ENCODE assay signal across 14 cellular contexts in genomic region chr21:42860345-42860744, GRCh38. TPM values are rescaled to one million over a fixed set of nuclear protein-coding genes. Genes with fewer than 3 reads are reported as not detected.
DNase-seq lines count a peak whose midpoint lies in the region; ATAC-seq and TF ChIP-seq lines count a peak whose summit lies in the region.
"Had no signal": no experiment of that assay in that cellular context is flagged by ENCODE, and none has a peak within 500 bp of the region (broad histone marks: within the 10 kb centered on the region; RNA-seq: fewer than 3 reads in every experiment).

No MANE protein-coding gene starts in this region.

- H3K4me1 Mint-ChIP-seq in GM23338 (peaks cover 10% of the 10 kb centered on the region; the same call in 2 of the 3 replicates), glutamatergic neuron (ENCODE audit: low read depth, unreplicated experiment) (peaks cover 31% of the 10 kb centered on the region)
- H3K4me1 Mint-ChIP-seq in stimulated activated naive B cell treated with anti-CD40 and anti-IgM and Interleukin-4, amounts not matched to agents 10 μg/mL and 1 μg/mL and 100 μg/mL, for 72 hours, result peaks cover 15 to 32% of the 10 kb centered on the region in 2 donors
- H3K4me1 Mint-ChIP-seq: CD14-positive monocyte had no signal

- H3K9ac ChIP-seq in NT2/D1 (ENCODE audit: insufficient read length, low read depth), result peak overlapping the region; percentile 23

- H3K4me3 Mint-ChIP-seq in GM23338 (no peak overlapping the region), glutamatergic neuron (ENCODE audit: unreplicated experiment) (no peak overlapping the region)
- no peak overlapping the region for H3K4me3 Mint-ChIP-seq in stimulated activated naive B cell treated with anti-CD40 and anti-IgM and Interleukin-4, amounts not matched to agents 10 μg/mL and 1 μg/mL and 100 μg/mL, for 72 hours
- H3K4me3 Mint-ChIP-seq: CD14-positive monocyte; CD8-positive, alpha-beta T cell had no signal

- H3K36me3 Mint-ChIP-seq in GM23338 (ENCODE audit: low read depth) (peaks cover 79% of the 10 kb centered on the region), glutamatergic neuron (ENCODE audit: unreplicated experiment) (peaks cover 4% of the 10 kb centered on the region)
- peaks cover 53 to 71% of the 10 kb centered on the region in 2 donors for H3K36me3 Mint-ChIP-seq in stimulated activated naive B cell treated with anti-CD40 and anti-IgM and Interleukin-4, amounts not matched to agents 10 μg/mL and 1 μg/mL and 100 μg/mL, for 72 hours

- H3K27ac Mint-ChIP-seq in GM23338 (no peak overlapping the region), glutamatergic neuron (ENCODE audit: unreplicated experiment) (peak overlapping the region; percentile 73)
- H3K27ac Mint-ChIP-seq in stimulated activated naive B cell treated with anti-CD40 and anti-IgM and Interleukin-4, amounts not matched to agents 10 μg/mL and 1 μg/mL and 100 μg/mL, for 72 hours, result peak overlapping the region; percentile 37
- H3K27ac Mint-ChIP-seq: CD8-positive, alpha-beta T cell had no signal

- DNase-seq in GM23338 (ENCODE audit: low spot score) (no peak), NT2/D1 (ENCODE audit: low read depth, low spot score) (no peak), glutamatergic neuron (no peak), NCI-H526 treated with DMSO at 0.1 percent for 48 hours (lab: John Stamatoyannopoulos, UW) (no peak), LoVo (ENCODE audit: low spot score) (no peak)
- no peak for DNase-seq in stimulated activated naive B cell treated with anti-CD40 and anti-IgM and Interleukin-4, amounts not matched to agents 10 μg/mL and 1 μg/mL and 100 μg/mL, for 72 hours
- DNase-seq: BE2C; CD8-positive, alpha-beta T cell; COR-L47; DND-41; GDM1 had no signal

- TF ChIP-seq CTCF in GM23338 (conservative IDR thresholded peaks at IDR 0.05; ENCODE audit: low read depth in 2 of 2), result no peak
- TF ChIP-seq CTCF in glutamatergic neuron (IDR thresholded peaks at IDR 0.05; ENCODE audit: partially characterized antibody, unreplicated experiment), result no peak

- H3K27me3 ChIP-seq in GM23338 (ENCODE audit: insufficient read depth) (no peaks in the 10 kb centered on the region), NT2/D1 (ENCODE audit: insufficient read depth, insufficient read length) (no peaks in the 10 kb centered on the region)
- H3K27me3 ChIP-seq: BE2C had no signal

- H3K79me2 ChIP-seq in GM23338 (replicated peaks; ENCODE audit: insufficient read depth), result peaks cover 76% of the 10 kb centered on the region

- H3K27ac ChIP-seq in GM23338 (ENCODE audit: low read depth), result peak overlapping the region; percentile 45; the same call in 1 of the 2 replicates
- H3K27ac ChIP-seq: A549, HL-60 had no signal

- H4K20me1 ChIP-seq in GM23338 (replicated peaks; ENCODE audit: insufficient read depth), result peaks cover 37% of the 10 kb centered on the region

- no peak overlapping the region for H3K4me2 ChIP-seq in GM23338
- H3K4me2 ChIP-seq: A549 had no signal

- no peak overlapping the region for H3K4me3 ChIP-seq in GM23338
- no peak overlapping the region for H3K4me3 ChIP-seq in NT2/D1 (ENCODE audit: insufficient read length, low read depth)
- H3K4me3 ChIP-seq: A549 had no signal

- H2AFZ ChIP-seq in GM23338, result no peak overlapping the region

- H3K4me1 ChIP-seq in GM23338 (ENCODE audit: insufficient read depth), result no peaks in the 10 kb centered on the region
- peaks cover 20% of the 10 kb centered on the region for H3K4me1 ChIP-seq in NT2/D1 (ENCODE audit: insufficient read depth, insufficient read length)
- H3K4me1 ChIP-seq: A549 had no signal

- peaks cover 64% of the 10 kb centered on the region for H3F3A ChIP-seq in GM23338 (replicated peaks; ENCODE audit: low read depth)

- H3K27me3 Mint-ChIP-seq in GM23338 (ENCODE audit: insufficient read depth, low read depth, poor library complexity), result peaks cover 13% of the 10 kb centered on the region
- H3K27me3 Mint-ChIP-seq in glutamatergic neuron (ENCODE audit: unreplicated experiment), result peaks cover 7% of the 10 kb centered on the region
- H3K27me3 Mint-ChIP-seq in stimulated activated naive B cell treated with anti-CD40 and anti-IgM and Interleukin-4, amounts not matched to agents 10 μg/mL and 1 μg/mL and 100 μg/mL, for 72 hours, result no peaks in the 10 kb centered on the region

- no peaks in the 10 kb centered on the region for H3K9me2 ChIP-seq in GM23338 (ENCODE audit: insufficient read depth)

- no peak for ATAC-seq in GM23338
- ATAC-seq in stimulated activated naive B cell treated with anti-CD40 and anti-IgM and Interleukin-4, amounts not matched to agents 10 μg/mL and 1 μg/mL and 100 μg/mL, for 72 hours (replicated peaks), result no peak
- ATAC-seq: A549; CD8-positive, alpha-beta T cell had no signal

- H3K9me3 Mint-ChIP-seq in GM23338, result no peaks in the 10 kb centered on the region
- peaks cover 6% of the 10 kb centered on the region for H3K9me3 Mint-ChIP-seq in glutamatergic neuron (ENCODE audit: unreplicated experiment)
- no peaks in the 10 kb centered on the region for H3K9me3 Mint-ChIP-seq in stimulated activated naive B cell treated with anti-CD40 and anti-IgM and Interleukin-4, amounts not matched to agents 10 μg/mL and 1 μg/mL and 100 μg/mL, for 72 hours
- H3K9me3 Mint-ChIP-seq: CD14-positive monocyte; CD8-positive, alpha-beta T cell had no signal

- no peaks in the 10 kb centered on the region for H3K9me3 ChIP-seq in NT2/D1 (ENCODE audit: insufficient read depth, low read length)
- H3K9me3 ChIP-seq: A549, BE2C had no signal

- H3K36me3 ChIP-seq in GM23338 (ENCODE audit: insufficient read depth), result peaks cover 47% of the 10 kb centered on the region
- peaks cover 94% of the 10 kb centered on the region for H3K36me3 ChIP-seq in NT2/D1 (ENCODE audit: insufficient read depth, insufficient read length, low read length)

TF ChIP-seq in GM23338, 12 proteins besides CTCF, POLR2A, EP300 and RAD21 (continues in another document):
- TF ChIP-seq CREB1 (CRISPR knock-in tag; IDR thresholded peaks at IDR 0.05; ENCODE audit: low read depth) (no peak), REST (IDR thresholded peaks at IDR 0.05; ENCODE audit: unreplicated experiment) (no peak), POLR2AphosphoS5 (IDR thresholded peaks at IDR 0.05; ENCODE audit: low read depth) (no peak), ZNF331 (CRISPR knock-in tag; IDR thresholded peaks at IDR 0.05; ENCODE audit: low read depth) (no peak), ZNF114 (CRISPR knock-in tag; IDR thresholded peaks at IDR 0.05) (no peak), NANOG (IDR thresholded peaks at IDR 0.05; ENCODE audit: borderline replicate concordance) (no peak), EZH2phosphoT487 (IDR thresholded peaks at IDR 0.05; ENCODE audit: unreplicated experiment) (no peak), ETS1 (IDR thresholded peaks at IDR 0.05) (no peak), EZH2 (IDR thresholded peaks at IDR 0.05; ENCODE audit: low read depth, unreplicated experiment) (no peak), STAT1 (IDR thresholded peaks at IDR 0.05; ENCODE audit: unreplicated experiment) (no peak), JUNB (IDR thresholded peaks at IDR 0.05; ENCODE audit: unreplicated experiment) (no peak)

RNA-seq across cellular contexts. Expression of gene WDR4, which starts 19.0 kb away (rescaled TPM):
- 50.2 TPM in 2 replicates for total RNA-seq in GM23338 (2014; rRNA removed; shearing (Covaris generic))
- 20.3 and 22.5 TPM in 2 replicates for polyA plus RNA-seq in GM23338 (2016; fragmentation: Nextera tagmentation; extraction: Ambion mirVana)
- total RNA-seq in glutamatergic neuron (ENCODE audit: unreplicated experiment), result 15.7 TPM

RNA-seq across cellular contexts. Expression of gene NDUFV3, which starts 32.8 kb away (rescaled TPM):
- total RNA-seq in GM23338 (2014; rRNA removed; shearing (Covaris generic)), result 42.4 and 51.5 TPM in 2 replicates
- 71.2 and 75.5 TPM in 2 replicates for polyA plus RNA-seq in GM23338 (2016; fragmentation: Nextera tagmentation; extraction: Ambion mirVana)
- 33.9 TPM for total RNA-seq in glutamatergic neuron (ENCODE audit: unreplicated experiment)
